ENCODE assay signal across 1 cellular context in the genomic region with DNA sequence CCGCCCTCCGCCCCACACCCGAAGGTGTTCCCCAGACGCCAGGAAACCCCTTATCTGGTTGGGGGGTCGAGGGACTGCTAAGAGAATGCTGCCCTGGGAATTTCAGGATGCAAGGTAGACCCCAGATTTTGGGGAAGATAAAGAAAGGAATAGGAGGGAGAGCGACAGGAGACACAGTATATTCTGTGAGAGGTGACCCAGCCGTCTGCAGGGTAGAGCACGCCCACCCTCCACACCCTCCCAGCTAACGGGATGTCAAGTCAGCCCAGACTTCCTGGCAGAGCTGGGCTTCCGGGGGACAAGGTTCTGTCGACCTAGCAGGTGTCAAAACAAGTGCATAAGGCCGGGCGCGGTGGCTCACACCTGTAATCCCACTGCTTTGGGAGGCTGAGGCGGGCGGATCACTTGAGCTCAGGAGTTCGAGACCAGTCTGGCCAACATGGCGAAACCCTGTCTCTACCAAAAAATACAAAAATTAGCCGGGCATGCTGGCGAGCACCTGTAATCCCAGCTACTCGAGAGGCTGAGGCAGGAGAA.
TF ChIP-seq lines count a peak whose summit lies in the region.

No MANE protein-coding gene starts in this region.

TF ChIP-seq in A549, 52 proteins besides CTCF, POLR2A, EP300 and RAD21 (continued from another document):
- no peak for TF ChIP-seq EHMT2 (IDR thresholded peaks at IDR 0.05; ENCODE audit: low read depth)
